10 cellular contexts compared by ENCODE assay signal in the genomic region with DNA sequence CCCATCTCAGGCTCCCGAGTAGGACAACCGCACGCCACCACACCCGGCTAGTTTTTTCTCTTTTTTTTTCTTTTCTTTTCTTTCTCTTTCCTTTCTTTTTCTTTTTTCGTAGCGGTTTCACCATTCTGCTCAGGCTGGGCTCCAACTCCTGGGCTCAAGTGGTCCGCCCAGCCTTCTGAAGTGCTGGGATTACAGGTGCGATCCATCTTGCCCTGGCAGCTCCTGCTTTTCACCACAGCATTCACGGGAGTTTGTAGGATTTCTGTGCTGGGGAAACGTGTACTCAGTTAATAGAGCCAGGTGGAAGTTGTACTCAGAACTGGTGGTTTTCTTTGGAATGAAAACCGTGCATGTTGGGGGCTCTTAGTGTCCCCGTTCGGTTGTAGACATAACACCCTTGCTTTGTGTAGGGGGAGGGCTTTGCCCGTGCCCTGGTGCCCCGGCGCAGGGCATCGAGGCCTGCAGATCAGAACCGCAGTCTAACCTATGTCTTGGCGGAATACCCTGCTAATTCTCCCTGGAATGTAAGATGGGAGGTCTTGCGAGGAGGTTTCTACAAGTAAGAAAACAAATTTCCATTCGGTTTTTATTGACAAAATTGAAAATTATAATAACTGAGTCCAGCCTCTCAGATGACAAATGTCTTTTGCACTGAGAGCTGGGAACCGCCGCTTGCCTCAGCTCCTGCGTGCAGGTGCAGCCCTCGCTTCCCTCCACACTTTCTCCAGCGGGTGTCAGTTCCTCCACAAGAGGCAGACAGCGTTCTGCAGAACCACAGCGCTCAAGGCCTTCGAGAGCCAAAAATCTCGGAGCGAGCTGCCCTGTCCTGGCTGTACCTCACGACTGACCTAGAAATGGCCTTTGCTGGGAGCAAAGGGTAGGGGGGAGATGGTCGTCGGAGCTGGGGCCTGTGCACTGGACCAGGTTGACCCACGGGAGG. TPM values are rescaled to one million over a fixed set of nuclear protein-coding genes. Genes with fewer than 3 reads are reported as not detected.
DNase-seq lines count a peak whose midpoint lies in the region; ATAC-seq and TF ChIP-seq lines count a peak whose summit lies in the region.
"Not testable (repeated sequence)": the region's sequence is repeated elsewhere in the genome, so short reads cannot be mapped to it uniquely, and the experiment has no call there.
"Had no signal": no experiment of that assay in that cellular context is flagged by ENCODE, and none has a peak within 500 bp of the region (broad histone marks: within the 10 kb centered on the region; RNA-seq: fewer than 3 reads in every experiment).

No MANE protein-coding gene starts in this region.

- not testable (repeated sequence) for H3K27me3 Mint-ChIP-seq in WTC11 (ENCODE audit: low read depth); activated naive CD8-positive, alpha-beta T cell treated with anti-CD3 and anti-CD28 coated beads for 36 hours; glutamatergic neuron (ENCODE audit: unreplicated experiment); nephron progenitor cell (ENCODE audit: low read depth, poor library complexity); type B pancreatic cell

- 0 out of 2 replicates have a peak overlapping the region, but pooled peaks have one; percentile 30 for H3K4me3 ChIP-seq in HUES64 (ENCODE audit: low read length)

- POLR2A ChIA-PET in WTC11 (lab: Charles Lee), result interaction anchor here (0.6 to 1.4 kb wide), 5 partner anchors 134 to 260 kb away, joined by 3 to 10 read pairs (median 8); no protein-coding TSS in a partner anchor

- H3K9me3 Mint-ChIP-seq in WTC11; activated naive CD8-positive, alpha-beta T cell treated with anti-CD3 and anti-CD28 coated beads for 36 hours; glutamatergic neuron (ENCODE audit: unreplicated experiment); nephron progenitor cell; type B pancreatic cell: not testable (repeated sequence)

- H3K4me3 Mint-ChIP-seq in WTC11 (peak overlapping the region; percentile 74), glutamatergic neuron (ENCODE audit: unreplicated experiment) (peak overlapping the region; percentile 93), nephron progenitor cell (peak overlapping the region; percentile 87), type B pancreatic cell (peak overlapping the region; percentile 94)
- peak overlapping the region; percentile 84 for H3K4me3 Mint-ChIP-seq in activated naive CD8-positive, alpha-beta T cell treated with anti-CD3 and anti-CD28 coated beads for 36 hours

- DNase-seq in WTC11 (ENCODE audit: low spot score); activated naive CD8-positive, alpha-beta T cell treated with anti-CD3 and anti-CD28 coated beads for 36 hours; glutamatergic neuron; nephron progenitor cell; type B pancreatic cell (ENCODE audit: extremely low spot score, unreplicated experiment): not testable (repeated sequence)

- not testable (repeated sequence) for H3K9me3 ChIP-seq in HUES64 (ENCODE audit: insufficient read depth, low read depth, low read length)

- H3K9ac ChIP-seq in HUES64 (ENCODE audit: low read depth, low read length), result not testable (repeated sequence)

- H3K4me1 ChIP-seq in HUES64 (ENCODE audit: insufficient read depth, low read length), result not testable (repeated sequence)

- not testable (repeated sequence) for H3K4me1 Mint-ChIP-seq in WTC11; glutamatergic neuron (ENCODE audit: low read depth, unreplicated experiment); nephron progenitor cell; type B pancreatic cell (ENCODE audit: unreplicated experiment)
- peaks cover 13% of the 10 kb centered on the region for H3K4me1 Mint-ChIP-seq in activated naive CD8-positive, alpha-beta T cell treated with anti-CD3 and anti-CD28 coated beads for 36 hours

- not testable (repeated sequence) for H3K27me3 ChIP-seq in HUES64 (ENCODE audit: insufficient read depth, low read length)

- not testable (repeated sequence) for H3K36me3 ChIP-seq in HUES64 (ENCODE audit: insufficient read depth, low read length)

- ATAC-seq in GM18867 (IDR thresholded peaks at IDR 0.05; ENCODE audit: unreplicated experiment) (peak; percentile 24), HG02623 (IDR thresholded peaks at IDR 0.05; ENCODE audit: unreplicated experiment) (peak; percentile 7)
- not testable (repeated sequence) for ATAC-seq in WTC11

- CTCF ChIA-PET in WTC11 (lab: Charles Lee), result not testable (repeated sequence)

- not testable (repeated sequence) for H3K27ac ChIP-seq in HUES64 (ENCODE audit: low read depth, low read length)

- not testable (repeated sequence) for TF ChIP-seq CTCF in WTC11 (IDR thresholded peaks at IDR 0.05); glutamatergic neuron (IDR thresholded peaks at IDR 0.05; ENCODE audit: partially characterized antibody, unreplicated experiment); nephron progenitor cell (IDR thresholded peaks at IDR 0.05); type B pancreatic cell (conservative IDR thresholded peaks at IDR 0.05)

- H3K36me3 Mint-ChIP-seq in WTC11; activated naive CD8-positive, alpha-beta T cell treated with anti-CD3 and anti-CD28 coated beads for 36 hours; glutamatergic neuron (ENCODE audit: unreplicated experiment); nephron progenitor cell (ENCODE audit: low read depth); type B pancreatic cell: not testable (repeated sequence)

- WGBS in HUES64, result 32% methylated on average over 7 of the region's 35 CpGs

- not testable (repeated sequence) for H3K27ac Mint-ChIP-seq in WTC11; glutamatergic neuron (ENCODE audit: unreplicated experiment)
- H3K27ac Mint-ChIP-seq in activated naive CD8-positive, alpha-beta T cell treated with anti-CD3 and anti-CD28 coated beads for 36 hours, result peak overlapping the region; percentile 99
- peak overlapping the region; percentile 100 for H3K27ac Mint-ChIP-seq in nephron progenitor cell
- peak overlapping the region; percentile 100 for H3K27ac Mint-ChIP-seq in type B pancreatic cell

RNA-seq across cellular contexts. Expression of a gene that starts 40.4 kb away (rescaled TPM):
- not detected for polyA plus RNA-seq in HUES64 (2013, experiment 1 of 2)
- polyA plus RNA-seq in HUES64 (2013, experiment 2 of 2), result not detected
- not detected in 3 replicates for total RNA-seq in WTC11 (2021)
- not detected for total RNA-seq in activated naive CD8-positive, alpha-beta T cell treated with anti-CD3 and anti-CD28 coated beads for 36 hours
- 0.61 TPM for total RNA-seq in glutamatergic neuron (ENCODE audit: unreplicated experiment)
- not detected in 2 replicates for total RNA-seq in type B pancreatic cell (ENCODE audit: low replicate concordance)
- total RNA-seq: H1 had no signal
- polyA plus RNA-seq: adipose tissue, H1 had no signal
